ENCODE assay signal across 8 cellular contexts in the genomic region with DNA sequence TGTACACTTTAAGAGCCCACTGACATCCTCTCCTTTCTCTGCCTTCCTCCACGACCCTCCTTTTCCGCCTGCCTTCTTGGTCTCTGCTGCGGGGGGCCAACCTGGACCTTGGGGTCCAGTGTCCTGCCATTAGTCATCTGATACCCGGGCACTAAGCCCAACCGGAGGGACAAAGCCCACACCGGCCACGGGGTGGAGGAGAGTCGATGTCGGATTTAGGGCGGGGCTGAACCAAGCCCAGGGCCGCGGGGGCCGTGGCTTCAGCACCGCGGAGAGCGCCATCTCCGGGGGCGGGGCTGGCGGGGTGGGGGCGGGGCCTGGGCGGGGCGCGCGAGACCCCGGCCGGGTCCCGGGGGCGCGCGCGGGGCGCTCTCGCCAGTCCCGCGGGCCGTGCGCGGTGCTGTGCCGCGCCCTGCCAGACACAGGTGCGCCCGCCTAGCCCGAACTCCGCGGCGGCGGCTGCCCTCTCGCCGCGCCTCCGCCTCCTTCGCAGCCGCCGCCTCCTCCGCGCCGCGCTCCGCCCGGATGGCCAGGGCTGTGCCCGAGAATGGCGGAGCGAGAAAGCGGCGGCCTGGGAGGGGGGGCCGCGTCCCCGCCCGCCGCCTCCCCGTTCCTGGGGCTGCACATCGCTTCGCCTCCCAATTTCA. TPM values are rescaled to one million over a fixed set of nuclear protein-coding genes. Genes with fewer than 3 reads are reported as not detected.
DNase-seq lines count a peak whose midpoint lies in the region; ATAC-seq, FAIRE-seq and TF ChIP-seq lines count a peak whose summit lies in the region.

A gene (plus strand): TSS at position 378 of the 647 bp plus-strand sequence. CDS start 170 bp downstream, at position 548.

- H3K27ac ChIP-seq in right atrium auricular region, result no peak within 1 kb of the TSS

- FAIRE-seq in RCC 7860 (lab: Jason Lieb, UNC), result no peak

- peaks cover 0 to 9% (median 5%) of the 10 kb centered on the region in 3 donors for H3K4me1 Mint-ChIP-seq in IgD-negative memory B cell
- peaks cover 7% of the 10 kb centered on the region for H3K4me1 Mint-ChIP-seq in activated naive CD8-positive, alpha-beta T cell treated with anti-CD3 and anti-CD28 coated beads for 36 hours

- peaks cover 2% of the 10 kb centered on the region for H3K36me3 Mint-ChIP-seq in IgD-negative memory B cell
- peaks cover 6% of the 10 kb centered on the region for H3K36me3 Mint-ChIP-seq in activated naive CD8-positive, alpha-beta T cell treated with anti-CD3 and anti-CD28 coated beads for 36 hours

- H3K4me3 ChIP-seq in right atrium auricular region (peak within 1 kb of the TSS; percentile 39 to 62), retinal pigment epithelial cell (ENCODE audit: low read length) (peak within 1 kb of the TSS; percentile 37)

- TF ChIP-seq CTCF in right atrium auricular region (IDR thresholded peaks at IDR 0.05) (no peak), retinal pigment epithelial cell (conservative IDR thresholded peaks at IDR 0.05; ENCODE audit: low read depth, low read length) (no peak)

- H3K27me3 Mint-ChIP-seq in IgD-negative memory B cell, result peaks cover 4% of the 10 kb centered on the region
- peaks cover 2% of the 10 kb centered on the region for H3K27me3 Mint-ChIP-seq in activated naive CD8-positive, alpha-beta T cell treated with anti-CD3 and anti-CD28 coated beads for 36 hours

- ATAC-seq in GM19328 (IDR thresholded peaks at IDR 0.05; ENCODE audit: unreplicated experiment), result peak; percentile 66

- H3K9me3 Mint-ChIP-seq in IgD-negative memory B cell, result peaks cover 0 to 2% (median 0%) of the 10 kb centered on the region in 3 donors
- H3K9me3 Mint-ChIP-seq in activated naive CD8-positive, alpha-beta T cell treated with anti-CD3 and anti-CD28 coated beads for 36 hours, result no peaks in the 10 kb centered on the region

- H3K9me3 ChIP-seq in right atrium auricular region, result no peaks in the 10 kb centered on the region

- DNase-seq in AG20443 (ENCODE audit: low spot score), result peak; percentile 91
- peak; percentile 73 for DNase-seq in SK-N-DZ (ENCODE audit: low spot score)
- DNase-seq in activated naive CD8-positive, alpha-beta T cell treated with anti-CD3 and anti-CD28 coated beads for 36 hours, result peak; percentile 61
- DNase-seq in right atrium auricular region (ENCODE audit: low spot score), result no peak
- no peak for DNase-seq in retinal pigment epithelial cell (ENCODE audit: low read depth)
- no peak for DNase-seq in RCC 7860 (ENCODE audit: low spot score)

- H3K27me3 ChIP-seq in right atrium auricular region, result no peaks in the 10 kb centered on the region

- peaks cover 0 to 14% of the 10 kb centered on the region in 2 donors for H3K4me1 ChIP-seq in right atrium auricular region

- peak within 1 kb of the TSS; percentile 71 to 93 (median 85) for H3K4me3 Mint-ChIP-seq in IgD-negative memory B cell
- peak within 1 kb of the TSS; percentile 74 for H3K4me3 Mint-ChIP-seq in activated naive CD8-positive, alpha-beta T cell treated with anti-CD3 and anti-CD28 coated beads for 36 hours

- peaks cover 26% of the 10 kb centered on the region for H3K36me3 ChIP-seq in right atrium auricular region

- peak within 1 kb of the TSS in 1 of 3 donors; percentile 68 for H3K27ac Mint-ChIP-seq in IgD-negative memory B cell
- H3K27ac Mint-ChIP-seq in activated naive CD8-positive, alpha-beta T cell treated with anti-CD3 and anti-CD28 coated beads for 36 hours, result no peak within 1 kb of the TSS

RNA-seq across cellular contexts. Expression of the gene that starts here (rescaled TPM):
- 0.26 TPM for polyA plus RNA-seq in IgD-negative memory B cell
- polyA plus RNA-seq in SK-N-DZ (2014; cell fraction: cytosol; rRNA removed), result 32.5 and 34.1 TPM in 2 replicates
- polyA plus RNA-seq in SK-N-DZ (2014; cell fraction: nucleus; rRNA removed), result 28.6 and 30.1 TPM in 2 replicates
- total RNA-seq in activated naive CD8-positive, alpha-beta T cell treated with anti-CD3 and anti-CD28 coated beads for 36 hours, result under 1 TPM; 0.54 to 0.56 TPM
- 1 to 10 TPM; 7.3 to 8.9 TPM for total RNA-seq in right atrium auricular region

Comparison
In these comparisons a context has a peak if more than half of its experiments do, and no peak if none do; other contexts are left out.
1. RNA of the gene that starts here (total RNA-seq): 7.3 to 8.9 TPM in right atrium auricular region; 0.54 to 0.56 TPM in activated naive CD8-positive, alpha-beta T cell treated with anti-CD3 and anti-CD28 coated beads for 36 hours; every median in the first group is over 4 times any median in the second.
2. Peak in DNase-seq in activated naive CD8-positive, alpha-beta T cell treated with anti-CD3 and anti-CD28 coated beads for 36 hours; RNA of the gene not detected or under 1 TPM.
3. DNase-seq: peak in AG20443 (single experiment) and SK-N-DZ (single experiment); none in right atrium auricular region (single experiment), retinal pigment epithelial cell (single experiment) and RCC 7860 (single experiment).